1 cellular context compared by ENCODE assay signal in the genomic region with DNA sequence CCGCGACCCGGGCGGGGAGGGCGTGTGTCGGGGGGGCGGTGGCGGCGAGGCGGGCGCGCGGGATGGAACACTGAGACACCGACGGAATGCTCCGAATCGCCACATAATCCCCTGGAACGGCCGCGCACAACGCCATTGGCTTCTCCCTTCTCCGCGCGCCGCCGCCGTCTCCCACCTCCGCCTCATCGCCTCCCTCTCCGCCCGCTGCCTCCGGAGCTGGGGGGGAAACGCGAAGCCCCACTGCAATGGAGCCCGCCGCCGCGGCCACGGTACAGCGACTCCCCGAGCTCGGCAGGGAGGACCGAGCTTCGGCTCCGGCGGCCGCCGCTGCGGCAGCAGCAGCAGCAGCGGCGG.
TF ChIP-seq lines count a peak whose summit lies in the region.

Gene PHLPP1, plus strand, starts transcription at position 103 of the 354 bp plus-strand sequence. Its CDS starts 143 bp downstream, at position 246.

TF ChIP-seq in K562, 482 proteins besides CTCF, POLR2A, EP300 and RAD21 (continues in another document):
- TF ChIP-seq HOMEZ (CRISPR knock-in tag; IDR thresholded peaks at IDR 0.05) (no peak), MYC (IDR thresholded peaks at IDR 0.05; ENCODE audit: low read depth, low read length) (0 out of 2 replicates have a peak, but pooled peaks have one; percentile 3), MYC (CRISPR knock-in tag; IDR thresholded peaks at IDR 0.05; ENCODE audit: borderline replicate concordance, low read depth) (no peak), ZNF830 (CRISPR knock-in tag; IDR thresholded peaks at IDR 0.05) (no peak), ZNF655 (CRISPR knock-in tag; IDR thresholded peaks at IDR 0.05) (no peak), ZKSCAN1 (IDR thresholded peaks at IDR 0.05; ENCODE audit: low read depth, low read length) (no peak), KLF1 (tag; IDR thresholded peaks at IDR 0.05) (no peak), RBFOX2 (IDR thresholded peaks at IDR 0.05; ENCODE audit: low read depth, low read length) (peak; percentile 74), ZNF780A (CRISPR knock-in tag; IDR thresholded peaks at IDR 0.05) (no peak), BHLHE40 (IDR thresholded peaks at IDR 0.05; ENCODE audit: low read length) (no peak), ZNF197 (CRISPR knock-in tag; IDR thresholded peaks at IDR 0.05; ENCODE audit: low read depth) (no peak), CHCHD3 (CRISPR knock-in tag; IDR thresholded peaks at IDR 0.05) (no peak), HDAC6 (IDR thresholded peaks at IDR 0.05; ENCODE audit: low read depth, low read length) (no peak), ZBTB49 (CRISPR knock-in tag; IDR thresholded peaks at IDR 0.05; ENCODE audit: borderline replicate concordance) (no peak), DPF2 (IDR thresholded peaks at IDR 0.05) (no peak), ZNF407 (IDR thresholded peaks at IDR 0.05; ENCODE audit: low read depth) (no peak), PHF8 (IDR thresholded peaks at IDR 0.05; ENCODE audit: borderline replicate concordance, low read length) (peak; percentile 50; the same call in 1 of the 2 replicates), SRSF3 (IDR thresholded peaks at IDR 0.05; ENCODE audit: insufficient read depth, low read length) (no peak), ZNF76 (CRISPR knock-in tag; IDR thresholded peaks at IDR 0.05; ENCODE audit: borderline replicate concordance) (no peak), GTF3C2 (IDR thresholded peaks at IDR 0.05; ENCODE audit: borderline replicate concordance, extremely low read depth, insufficient read length) (no peak), DDX20 (tag; IDR thresholded peaks at IDR 0.05; ENCODE audit: low read depth) (no peak), JUND (IDR thresholded peaks at IDR 0.05; ENCODE audit: borderline replicate concordance, low read depth, low read length) (no peak), JUND (tag; IDR thresholded peaks at IDR 0.05; ENCODE audit: borderline replicate concordance, low read depth, low read length) (no peak), FOXK1 (CRISPR knock-in tag; IDR thresholded peaks at IDR 0.05; ENCODE audit: borderline replicate concordance) (no peak), ZNF274 (IDR thresholded peaks at IDR 0.05; ENCODE audit: borderline replicate concordance, low read depth, low read length) (no peak), ZBTB8A (IDR thresholded peaks at IDR 0.05; ENCODE audit: partially characterized antibody) (no peak), KLF16 (IDR thresholded peaks at IDR 0.05) (no peak), GABPA (tag; conservative IDR thresholded peaks at IDR 0.05; ENCODE audit: low read depth) (peak; percentile 43)
- TF ChIP-seq, protein P1, sequence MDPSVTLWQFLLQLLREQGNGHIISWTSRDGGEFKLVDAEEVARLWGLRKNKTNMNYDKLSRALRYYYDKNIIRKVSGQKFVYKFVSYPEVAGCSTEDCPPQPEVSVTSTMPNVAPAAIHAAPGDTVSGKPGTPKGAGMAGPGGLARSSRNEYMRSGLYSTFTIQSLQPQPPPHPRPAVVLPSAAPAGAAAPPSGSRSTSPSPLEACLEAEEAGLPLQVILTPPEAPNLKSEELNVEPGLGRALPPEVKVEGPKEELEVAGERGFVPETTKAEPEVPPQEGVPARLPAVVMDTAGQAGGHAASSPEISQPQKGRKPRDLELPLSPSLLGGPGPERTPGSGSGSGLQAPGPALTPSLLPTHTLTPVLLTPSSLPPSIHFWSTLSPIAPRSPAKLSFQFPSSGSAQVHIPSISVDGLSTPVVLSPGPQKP (CRISPR knock-in tag; IDR thresholded peaks at IDR 0.05), result no peak
- TF ChIP-seq, protein P2, sequence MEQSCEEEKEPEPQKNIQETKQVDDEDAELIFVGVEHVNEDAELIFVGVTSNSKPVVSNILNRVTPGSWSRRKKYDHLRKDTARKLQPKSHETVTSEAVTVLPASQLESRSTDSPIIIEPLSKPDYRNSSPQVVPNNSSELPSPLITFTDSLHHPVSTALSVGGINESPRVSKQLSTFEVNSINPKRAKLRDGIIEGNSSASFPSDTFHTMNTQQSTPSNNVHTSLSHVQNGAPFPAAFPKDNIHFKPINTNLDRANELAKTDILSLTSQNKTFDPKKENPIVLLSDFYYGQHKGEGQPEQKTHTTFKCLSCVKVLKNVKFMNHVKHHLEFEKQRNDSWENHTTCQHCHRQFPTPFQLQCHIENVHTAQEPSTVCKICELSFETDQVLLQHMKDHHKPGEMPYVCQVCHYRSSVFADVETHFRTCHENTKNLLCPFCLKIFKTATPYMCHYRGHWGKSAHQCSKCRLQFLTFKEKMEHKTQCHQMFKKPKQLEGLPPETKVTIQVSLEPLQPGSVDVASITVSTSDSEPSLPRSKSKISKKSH (CRISPR knock-in tag; IDR thresholded peaks at IDR 0.05), result no peak
- TF ChIP-seq, protein P3, sequence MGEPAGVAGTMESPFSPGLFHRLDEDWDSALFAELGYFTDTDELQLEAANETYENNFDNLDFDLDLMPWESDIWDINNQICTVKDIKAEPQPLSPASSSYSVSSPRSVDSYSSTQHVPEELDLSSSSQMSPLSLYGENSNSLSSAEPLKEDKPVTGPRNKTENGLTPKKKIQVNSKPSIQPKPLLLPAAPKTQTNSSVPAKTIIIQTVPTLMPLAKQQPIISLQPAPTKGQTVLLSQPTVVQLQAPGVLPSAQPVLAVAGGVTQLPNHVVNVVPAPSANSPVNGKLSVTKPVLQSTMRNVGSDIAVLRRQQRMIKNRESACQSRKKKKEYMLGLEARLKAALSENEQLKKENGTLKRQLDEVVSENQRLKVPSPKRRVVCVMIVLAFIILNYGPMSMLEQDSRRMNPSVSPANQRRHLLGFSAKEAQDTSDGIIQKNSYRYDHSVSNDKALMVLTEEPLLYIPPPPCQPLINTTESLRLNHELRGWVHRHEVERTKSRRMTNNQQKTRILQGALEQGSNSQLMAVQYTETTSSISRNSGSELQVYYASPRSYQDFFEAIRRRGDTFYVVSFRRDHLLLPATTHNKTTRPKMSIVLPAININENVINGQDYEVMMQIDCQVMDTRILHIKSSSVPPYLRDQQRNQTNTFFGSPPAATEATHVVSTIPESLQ (CRISPR knock-in tag; IDR thresholded peaks at IDR 0.05), result no peak
- TF ChIP-seq, protein P4, sequence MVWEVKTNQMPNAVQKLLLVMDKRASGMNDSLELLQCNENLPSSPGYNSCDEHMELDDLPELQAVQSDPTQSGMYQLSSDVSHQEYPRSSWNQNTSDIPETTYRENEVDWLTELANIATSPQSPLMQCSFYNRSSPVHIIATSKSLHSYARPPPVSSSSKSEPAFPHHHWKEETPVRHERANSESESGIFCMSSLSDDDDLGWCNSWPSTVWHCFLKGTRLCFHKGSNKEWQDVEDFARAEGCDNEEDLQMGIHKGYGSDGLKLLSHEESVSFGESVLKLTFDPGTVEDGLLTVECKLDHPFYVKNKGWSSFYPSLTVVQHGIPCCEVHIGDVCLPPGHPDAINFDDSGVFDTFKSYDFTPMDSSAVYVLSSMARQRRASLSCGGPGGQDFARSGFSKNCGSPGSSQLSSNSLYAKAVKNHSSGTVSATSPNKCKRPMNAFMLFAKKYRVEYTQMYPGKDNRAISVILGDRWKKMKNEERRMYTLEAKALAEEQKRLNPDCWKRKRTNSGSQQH (CRISPR knock-in tag; IDR thresholded peaks at IDR 0.05), result no peak
